In genomic region chr12:119412811-119413794, GRCh38 we compare ENCODE assay signal across 9 cellular contexts.
DNase-seq lines count a peak whose midpoint lies in the region; ATAC-seq and TF ChIP-seq lines count a peak whose summit lies in the region.
"Had no signal": no experiment of that assay in that cellular context is flagged by ENCODE, and none has a peak within 500 bp of the region (broad histone marks: within the 10 kb centered on the region; RNA-seq: fewer than 3 reads in every experiment).

No MANE protein-coding gene starts in this region.

- ATAC-seq in activated T-helper 17 cell treated with anti-CD3 and anti-CD28 coated beads, Interleukin-2, amount 50 U/mL, for 72 hours (replicated peaks), result no peak
- no peak for ATAC-seq in HG02870 (IDR thresholded peaks at IDR 0.05; ENCODE audit: unreplicated experiment)
- ATAC-seq: activated naive CD4-positive, alpha-beta T cell treated with anti-CD3 and anti-CD28 coated beads, Interleukin-2, amount 50 U/mL, for 72 hours had no signal

- H3K9me3 Mint-ChIP-seq in activated T-helper 17 cell treated with anti-CD3 and anti-CD28 coated beads, Interleukin-2, amount 50 U/mL, for 72 hours, result no peaks in the 10 kb centered on the region
- H3K9me3 Mint-ChIP-seq: activated naive CD4-positive, alpha-beta T cell treated with anti-CD3 and anti-CD28 coated beads, Interleukin-2, amount 50 U/mL, for 72 hours had no signal

- H3K4me3 Mint-ChIP-seq in activated T-helper 17 cell treated with anti-CD3 and anti-CD28 coated beads, Interleukin-2, amount 50 U/mL, for 72 hours, result no peak overlapping the region

- no peaks in the 10 kb centered on the region for H3K9me3 ChIP-seq in iPS-15b (ENCODE audit: control insufficient read depth, insufficient read depth, low read length)

- peaks cover 39% of the 10 kb centered on the region for H3K27me3 Mint-ChIP-seq in activated T-helper 17 cell treated with anti-CD3 and anti-CD28 coated beads, Interleukin-2, amount 50 U/mL, for 72 hours

- H3K9ac ChIP-seq in iPS-15b (ENCODE audit: low read depth, low read length), result no peak overlapping the region

- no peaks in the 10 kb centered on the region for H3K4me1 Mint-ChIP-seq in activated T-helper 17 cell treated with anti-CD3 and anti-CD28 coated beads, Interleukin-2, amount 50 U/mL, for 72 hours

- H3K4me1 ChIP-seq in iPS-15b (ENCODE audit: control insufficient read depth, insufficient read depth, low read length), result peaks cover 4% of the 10 kb centered on the region

- peak; percentile 69 for TF ChIP-seq CTCF in astrocyte of the spinal cord (IDR thresholded peaks at IDR 0.05; ENCODE audit: low read depth, low read length)

- DNase-seq in EL, result peak; percentile 57
- peak; percentile 39 for DNase-seq in HuH-7 (ENCODE audit: low spot score)
- DNase-seq in NOMO-1 treated with DMSO at 0.1 percent for 48 hours (lab: John Stamatoyannopoulos, UW; ENCODE audit: unreplicated experiment), result peak; percentile 24
- peak; percentile 56 for DNase-seq in astrocyte of the spinal cord (ENCODE audit: low read depth, low spot score)
- DNase-seq in stimulated activated CD4-positive, alpha-beta T cell treated with anti-CD3 and anti-CD28 coated beads, Interleukin-12 subunit alpha, Interleukin-12 subunit beta, amount 100 ng/mL, for 48 hours (ENCODE audit: low read depth in 2 of 3, low spot score in 1 of 3), result peak; percentile 7 to 51 (median 21)

- in situ Hi-C loops in astrocyte of the spinal cord (cut with HindIII; ENCODE audit: low sequenced_read_pairs), result no loop called here

- H3K4me3 ChIP-seq in astrocyte of the spinal cord (ENCODE audit: low read depth, low read length), result no peak overlapping the region
- peak overlapping the region; percentile 60 for H3K4me3 ChIP-seq in iPS-15b (ENCODE audit: low read depth, low read length)

- H3K36me3 Mint-ChIP-seq in activated T-helper 17 cell treated with anti-CD3 and anti-CD28 coated beads, Interleukin-2, amount 50 U/mL, for 72 hours (ENCODE audit: low read depth), result no peaks in the 10 kb centered on the region
- H3K36me3 Mint-ChIP-seq: activated naive CD4-positive, alpha-beta T cell treated with anti-CD3 and anti-CD28 coated beads, Interleukin-2, amount 50 U/mL, for 72 hours had no signal

- H3K27ac Mint-ChIP-seq in activated T-helper 17 cell treated with anti-CD3 and anti-CD28 coated beads, Interleukin-2, amount 50 U/mL, for 72 hours, result no peak overlapping the region
- H3K27ac Mint-ChIP-seq: activated naive CD4-positive, alpha-beta T cell treated with anti-CD3 and anti-CD28 coated beads, Interleukin-2, amount 50 U/mL, for 72 hours had no signal

- H3K36me3 ChIP-seq in iPS-15b (ENCODE audit: control insufficient read depth, insufficient read depth, low read length), result no peaks in the 10 kb centered on the region

- H3K27me3 ChIP-seq in iPS-15b (ENCODE audit: control insufficient read depth, insufficient read depth, low read length), result peaks cover 7% of the 10 kb centered on the region
